Comparison of ENCODE assay signal across 23 cellular contexts in genomic region chr4:163536101-163536500, GRCh38.
"Had no signal": no experiment of that assay in that cellular context is flagged by ENCODE, and none has a peak within 500 bp of the region (broad histone marks: within the 10 kb centered on the region; RNA-seq: fewer than 3 reads in every experiment).

No MANE protein-coding gene starts in this region.

- H3K27me3 Mint-ChIP-seq: activated CD4-positive, alpha-beta memory T cell treated with anti-CD3 and anti-CD28 coated beads, Interleukin-2, amount 10 ng/mL, durations not matched to agents 7 days and 5 days; activated naive CD4-positive, alpha-beta T cell treated with anti-CD3 and anti-CD28 coated beads, Interleukin-2, amount 10 ng/mL, durations not matched to agents 7 days and 5 days; activated naive CD8-positive, alpha-beta T cell treated with anti-CD3 and anti-CD28 coated beads, Interleukin-2, amount 50 U/mL, for 24 hours; stimulated activated naive B cell treated with anti-CD40 and anti-IgM and Interleukin-4, amounts not matched to agents 10 μg/mL and 1 μg/mL and 100 μg/mL, for 72 hours; T-helper 17 cell; type B pancreatic cell had no signal

- H3K4me1 Mint-ChIP-seq: activated CD4-positive, alpha-beta memory T cell treated with anti-CD3 and anti-CD28 coated beads, Interleukin-2, amount 10 ng/mL, durations not matched to agents 7 days and 5 days; activated naive CD4-positive, alpha-beta T cell treated with anti-CD3 and anti-CD28 coated beads, Interleukin-2, amount 10 ng/mL, durations not matched to agents 7 days and 5 days; activated naive CD8-positive, alpha-beta T cell treated with anti-CD3 and anti-CD28 coated beads, Interleukin-2, amount 50 U/mL, for 24 hours; T-helper 17 cell had no signal

- H3K4me3 Mint-ChIP-seq: activated CD4-positive, alpha-beta memory T cell treated with anti-CD3 and anti-CD28 coated beads, Interleukin-2, amount 10 ng/mL, durations not matched to agents 7 days and 5 days; activated naive CD4-positive, alpha-beta T cell treated with anti-CD3 and anti-CD28 coated beads, Interleukin-2, amount 10 ng/mL, durations not matched to agents 7 days and 5 days; activated naive CD8-positive, alpha-beta T cell treated with anti-CD3 and anti-CD28 coated beads, Interleukin-2, amount 50 U/mL, for 24 hours; activated T-cell treated with anti-CD3 and anti-CD28 coated beads, Interleukin-2, amount 50 U/mL, for 72 hours; neural crest cell; stimulated activated naive B cell treated with anti-CD40 and anti-IgM and Interleukin-4, amounts not matched to agents 10 μg/mL and 1 μg/mL and 100 μg/mL, for 72 hours; T-helper 17 cell; type B pancreatic cell had no signal

- H3K36me3 Mint-ChIP-seq: activated naive CD4-positive, alpha-beta T cell treated with anti-CD3 and anti-CD28 coated beads, Interleukin-2, amount 10 ng/mL, durations not matched to agents 7 days and 5 days had no signal

- DNase-seq: activated CD4-positive, alpha-beta memory T cell treated with anti-CD3 and anti-CD28 coated beads, Interleukin-2, amount 10 ng/mL, durations not matched to agents 7 days and 5 days; activated CD4-positive, alpha-beta T cell treated with anti-CD3 and anti-CD28 coated beads for 48 hours; activated CD4-positive, CD25-positive, alpha-beta regulatory T cell; activated effector memory CD4-positive, alpha-beta T cell treated with anti-CD3 and anti-CD28 coated beads, Interleukin-2, amount 50 U/mL, for 16 hours; activated naive CD4-positive, alpha-beta T cell treated with anti-CD3 and anti-CD28 coated beads, Interleukin-2, amount 10 ng/mL, durations not matched to agents 7 days and 5 days; activated naive CD8-positive, alpha-beta T cell treated with anti-CD3 and anti-CD28 coated beads, Interleukin-2, amount 50 U/mL, for 24 hours; activated T-cell treated with anti-CD3 and anti-CD28 coated beads, Interleukin-2, amount 50 U/mL, for 72 hours; central memory CD4-positive, alpha-beta T cell; effector memory CD4-positive, alpha-beta T cell; head of caudate nucleus; islet precursor cell; left cardiac atrium; occipital lobe; right lobe of liver; stimulated activated CD4-positive, alpha-beta T cell treated with anti-CD3 and anti-CD28 coated beads, Interleukin-15, amount 100 ng/mL, for 24 hours; stimulated activated naive B cell treated with anti-CD40 and anti-IgM and Interleukin-4, amounts not matched to agents 10 μg/mL and 1 μg/mL and 100 μg/mL, for 72 hours; T-helper 17 cell had no signal

- H3K9me3 Mint-ChIP-seq: activated CD4-positive, alpha-beta memory T cell treated with anti-CD3 and anti-CD28 coated beads, Interleukin-2, amount 10 ng/mL, durations not matched to agents 7 days and 5 days; activated naive CD4-positive, alpha-beta T cell treated with anti-CD3 and anti-CD28 coated beads, Interleukin-2, amount 10 ng/mL, durations not matched to agents 7 days and 5 days; activated naive CD8-positive, alpha-beta T cell treated with anti-CD3 and anti-CD28 coated beads, Interleukin-2, amount 50 U/mL, for 24 hours; activated T-cell treated with anti-CD3 and anti-CD28 coated beads, Interleukin-2, amount 50 U/mL, for 72 hours; neural crest cell; stimulated activated naive B cell treated with anti-CD40 and anti-IgM and Interleukin-4, amounts not matched to agents 10 μg/mL and 1 μg/mL and 100 μg/mL, for 72 hours; type B pancreatic cell had no signal

- H3K27ac Mint-ChIP-seq: activated CD4-positive, alpha-beta memory T cell treated with anti-CD3 and anti-CD28 coated beads, Interleukin-2, amount 10 ng/mL, durations not matched to agents 7 days and 5 days; activated naive CD4-positive, alpha-beta T cell treated with anti-CD3 and anti-CD28 coated beads, Interleukin-2, amount 10 ng/mL, durations not matched to agents 7 days and 5 days; activated naive CD8-positive, alpha-beta T cell treated with anti-CD3 and anti-CD28 coated beads, Interleukin-2, amount 50 U/mL, for 24 hours; activated T-cell treated with anti-CD3 and anti-CD28 coated beads, Interleukin-2, amount 50 U/mL, for 72 hours; T-helper 17 cell; type B pancreatic cell had no signal

- ATAC-seq: activated naive CD8-positive, alpha-beta T cell treated with anti-CD3 and anti-CD28 coated beads, Interleukin-2, amount 50 U/mL, for 24 hours; activated T-cell treated with anti-CD3 and anti-CD28 coated beads, Interleukin-2, amount 50 U/mL, for 72 hours; gastroesophageal sphincter; left cardiac atrium; right lobe of liver; T-helper 17 cell had no signal

- H3K4me3 ChIP-seq: gastroesophageal sphincter, right lobe of liver, smooth muscle cell, thoracic aorta, vagina had no signal
